In genomic region chr12:110677206-110677911, GRCh38 we compare ENCODE assay signal across 8 cellular contexts. TPM values are rescaled to one million over a fixed set of nuclear protein-coding genes. Genes with fewer than 3 reads are reported as not detected.
DNase-seq lines count a peak whose midpoint lies in the region; ATAC-seq and TF ChIP-seq lines count a peak whose summit lies in the region.

No MANE protein-coding gene starts in this region.

- no peak for TF ChIP-seq CTCF in omental fat pad (IDR thresholded peaks at IDR 0.05)

- ATAC-seq in GM21576 (IDR thresholded peaks at IDR 0.05; ENCODE audit: unreplicated experiment) = peak; percentile 72
- ATAC-seq in omental fat pad (ENCODE audit: low FRiP score) = no peak

- peak overlapping the region; percentile 36 for H3K27ac ChIP-seq in KOPT-K1 (ENCODE audit: low read depth, low read length, poor library complexity, severe bottlenecking)

- peak; percentile 28 for TF ChIP-seq POLR2A in GM15510 (IDR thresholded peaks at IDR 0.05; ENCODE audit: borderline replicate concordance, extremely low read depth, insufficient read length)

- DNase-seq in germinal center (ENCODE audit: low spot score) (peak; percentile 76), SW480 (ENCODE audit: low spot score) (no peak), omental fat pad (ENCODE audit: low spot score) (no peak), mucosa of gallbladder (ENCODE audit: low spot score) (no peak)
- no peak for DNase-seq in activated CD4-positive, CD25-positive, alpha-beta regulatory T cell treated with anti-CD3 and anti-CD28 coated beads, Interleukin-2, amount 50 U/mL, for 72 hours

- H3K36me3 ChIP-seq in KOPT-K1 (ENCODE audit: insufficient read depth, low read length) = peaks cover 4% of the 10 kb centered on the region; the same call in 1 of the 2 replicates

- peaks cover 8% of the 10 kb centered on the region for H3K9me3 ChIP-seq in KOPT-K1 (ENCODE audit: insufficient read depth, low read length, poor library complexity, severe bottlenecking)

RNA-seq across cellular contexts. Expression of gene HVCN1, which starts 11.6 kb away (rescaled TPM):
- total RNA-seq in omental fat pad (10 to 100 TPM; 10.9 to 15.6 (median 12.2) TPM), mucosa of gallbladder (7.1 TPM)
